8 cellular contexts compared by ENCODE assay signal in genomic region chr17:43171761-43172487, GRCh38. TPM values are rescaled to one million over a fixed set of nuclear protein-coding genes. Genes with fewer than 3 reads are reported as not detected.
DNase-seq lines count a peak whose midpoint lies in the region; ATAC-seq and TF ChIP-seq lines count a peak whose summit lies in the region.

No MANE protein-coding gene starts in this region.

- peak; percentile 6 to 19 for DNase-seq in stimulated activated CD4-positive, alpha-beta T cell treated with anti-CD3 and anti-CD28 coated beads, Interleukin-2, amount 100 ng/mL, for 24 hours
- DNase-seq in stimulated activated CD4-positive, alpha-beta T cell treated with anti-CD3 and anti-CD28 coated beads, Interleukin-2, amount 100 ng/mL, for 48 hours, result no peak
- DNase-seq in NCI-H146 (lab: John Stamatoyannopoulos, UW), result peak; percentile 7
- peak; percentile 84 for DNase-seq in fibroblast of the conjunctiva (ENCODE audit: low read depth)
- DNase-seq in osteocyte (ENCODE audit: extremely low spot score, unreplicated experiment), result peak; percentile 73
- no peak for DNase-seq in activated T-helper 2 cell treated with anti-CD3 and anti-CD28 coated beads, Interferon-gamma antibody, Interleukin-2, Interleukin-4, amounts not matched to agents 10 μg/mL and 5 μg/mL and 100 μg/mL, durations not matched to agents 14 hours and 24 hours and 36 hours (ENCODE audit: low spot score)

- H3K4me3 Mint-ChIP-seq in osteocyte (ENCODE audit: unreplicated experiment), result no peak overlapping the region
- no peak overlapping the region for H3K4me3 Mint-ChIP-seq in activated T-helper 2 cell treated with anti-CD3 and anti-CD28 coated beads, Interferon-gamma antibody, Interleukin-2, Interleukin-4, amounts not matched to agents 10 μg/mL and 5 μg/mL and 100 μg/mL, durations not matched to agents 14 hours and 24 hours and 36 hours (ENCODE audit: low read depth)

- no peaks in the 10 kb centered on the region for H3K9me3 Mint-ChIP-seq in osteocyte (ENCODE audit: unreplicated experiment)
- H3K9me3 Mint-ChIP-seq in activated T-helper 2 cell treated with anti-CD3 and anti-CD28 coated beads, Interferon-gamma antibody, Interleukin-2, Interleukin-4, amounts not matched to agents 10 μg/mL and 5 μg/mL and 100 μg/mL, durations not matched to agents 14 hours and 24 hours and 36 hours, result no peaks in the 10 kb centered on the region

- intact Hi-C loops in activated T-helper 2 cell treated with anti-CD3 and anti-CD28 coated beads, Interferon-gamma antibody, Interleukin-2, Interleukin-4, amounts not matched to agents 10 μg/mL and 5 μg/mL and 100 μg/mL, durations not matched to agents 14 hours and 24 hours and 36 hours (cut with micrococcal nuclease), result loop anchor here (1.0 to 5.0 kb wide), 3 partner anchors 39 to 173 kb away; partner anchors contain the start of genes RPL27, TMEM106A and VAT1

- H3K4me3 ChIP-seq in WI38 (ENCODE audit: low read depth, low read length), result peak overlapping the region; percentile 66

- TF ChIP-seq CTCF in WI38 (IDR thresholded peaks at IDR 0.05; ENCODE audit: low read depth, low read length) (no peak; the same call in 1 of the 2 replicates), osteocyte (IDR thresholded peaks at IDR 0.05) (peak; percentile 61)

- H3K27me3 Mint-ChIP-seq in osteocyte (ENCODE audit: unreplicated experiment), result no peaks in the 10 kb centered on the region
- H3K27me3 Mint-ChIP-seq in activated T-helper 2 cell treated with anti-CD3 and anti-CD28 coated beads, Interferon-gamma antibody, Interleukin-2, Interleukin-4, amounts not matched to agents 10 μg/mL and 5 μg/mL and 100 μg/mL, durations not matched to agents 14 hours and 24 hours and 36 hours (ENCODE audit: low read depth), result no peaks in the 10 kb centered on the region

- H3K36me3 Mint-ChIP-seq in osteocyte (ENCODE audit: unreplicated experiment), result peaks cover 17% of the 10 kb centered on the region
- H3K36me3 Mint-ChIP-seq in activated T-helper 2 cell treated with anti-CD3 and anti-CD28 coated beads, Interferon-gamma antibody, Interleukin-2, Interleukin-4, amounts not matched to agents 10 μg/mL and 5 μg/mL and 100 μg/mL, durations not matched to agents 14 hours and 24 hours and 36 hours (ENCODE audit: low read depth), result peaks cover 26% of the 10 kb centered on the region

- H3K4me1 Mint-ChIP-seq in osteocyte (ENCODE audit: unreplicated experiment), result peaks cover 35% of the 10 kb centered on the region
- peaks cover 37% of the 10 kb centered on the region for H3K4me1 Mint-ChIP-seq in activated T-helper 2 cell treated with anti-CD3 and anti-CD28 coated beads, Interferon-gamma antibody, Interleukin-2, Interleukin-4, amounts not matched to agents 10 μg/mL and 5 μg/mL and 100 μg/mL, durations not matched to agents 14 hours and 24 hours and 36 hours (ENCODE audit: low read depth)

- no peak overlapping the region for H3K27ac Mint-ChIP-seq in osteocyte (ENCODE audit: unreplicated experiment)
- H3K27ac Mint-ChIP-seq in activated T-helper 2 cell treated with anti-CD3 and anti-CD28 coated beads, Interferon-gamma antibody, Interleukin-2, Interleukin-4, amounts not matched to agents 10 μg/mL and 5 μg/mL and 100 μg/mL, durations not matched to agents 14 hours and 24 hours and 36 hours, result no peak overlapping the region

- ATAC-seq in HG03442 (IDR thresholded peaks at IDR 0.05; ENCODE audit: unreplicated experiment), result no peak

RNA-seq across cellular contexts. Expression of gene NBR1, which starts 0.9 kb away (rescaled TPM):
- total RNA-seq in osteocyte, result 102 and 104 TPM in 2 replicates
- total RNA-seq in activated T-helper 2 cell treated with anti-CD3 and anti-CD28 coated beads, Interferon-gamma antibody, Interleukin-2, Interleukin-4, amounts not matched to agents 10 μg/mL and 5 μg/mL and 100 μg/mL, durations not matched to agents 14 hours and 24 hours and 36 hours, result 49.1 and 50.8 TPM in 2 replicates

RNA-seq across cellular contexts. Expression of gene TMEM106A, which starts 39.8 kb away (rescaled TPM):
- total RNA-seq in osteocyte, result 7.2 and 9.0 TPM in 2 replicates
- 18.5 and 22.0 TPM in 2 replicates for total RNA-seq in activated T-helper 2 cell treated with anti-CD3 and anti-CD28 coated beads, Interferon-gamma antibody, Interleukin-2, Interleukin-4, amounts not matched to agents 10 μg/mL and 5 μg/mL and 100 μg/mL, durations not matched to agents 14 hours and 24 hours and 36 hours

RNA-seq across cellular contexts. Expression of gene BRCA1, which starts 46.8 kb away (rescaled TPM):
- total RNA-seq in osteocyte, result 6.8 and 7.3 TPM in 2 replicates
- total RNA-seq in activated T-helper 2 cell treated with anti-CD3 and anti-CD28 coated beads, Interferon-gamma antibody, Interleukin-2, Interleukin-4, amounts not matched to agents 10 μg/mL and 5 μg/mL and 100 μg/mL, durations not matched to agents 14 hours and 24 hours and 36 hours, result 66.4 and 68.3 TPM in 2 replicates

RNA-seq across cellular contexts. Expression of gene CCDC200, which starts 56.5 kb away (rescaled TPM):
- total RNA-seq in osteocyte, result not detected in 2 replicates
- not detected in 2 replicates for total RNA-seq in activated T-helper 2 cell treated with anti-CD3 and anti-CD28 coated beads, Interferon-gamma antibody, Interleukin-2, Interleukin-4, amounts not matched to agents 10 μg/mL and 5 μg/mL and 100 μg/mL, durations not matched to agents 14 hours and 24 hours and 36 hours

Comparison
In these comparisons a context has a peak if more than half of its experiments do, and no peak if none do; other contexts are left out.
1. DNase-seq: peak in stimulated activated CD4-positive, alpha-beta T cell treated with anti-CD3 and anti-CD28 coated beads, Interleukin-2, amount 100 ng/mL, for 24 hours (2 of 2), NCI-H146 (single experiment), fibroblast of the conjunctiva (single experiment) and osteocyte (single experiment); none in stimulated activated CD4-positive, alpha-beta T cell treated with anti-CD3 and anti-CD28 coated beads, Interleukin-2, amount 100 ng/mL, for 48 hours (0 of 2) and activated T-helper 2 cell treated with anti-CD3 and anti-CD28 coated beads, Interferon-gamma antibody, Interleukin-2, Interleukin-4, amounts not matched to agents 10 μg/mL and 5 μg/mL and 100 μg/mL, durations not matched to agents 14 hours and 24 hours and 36 hours (single experiment).